In the genomic region with DNA sequence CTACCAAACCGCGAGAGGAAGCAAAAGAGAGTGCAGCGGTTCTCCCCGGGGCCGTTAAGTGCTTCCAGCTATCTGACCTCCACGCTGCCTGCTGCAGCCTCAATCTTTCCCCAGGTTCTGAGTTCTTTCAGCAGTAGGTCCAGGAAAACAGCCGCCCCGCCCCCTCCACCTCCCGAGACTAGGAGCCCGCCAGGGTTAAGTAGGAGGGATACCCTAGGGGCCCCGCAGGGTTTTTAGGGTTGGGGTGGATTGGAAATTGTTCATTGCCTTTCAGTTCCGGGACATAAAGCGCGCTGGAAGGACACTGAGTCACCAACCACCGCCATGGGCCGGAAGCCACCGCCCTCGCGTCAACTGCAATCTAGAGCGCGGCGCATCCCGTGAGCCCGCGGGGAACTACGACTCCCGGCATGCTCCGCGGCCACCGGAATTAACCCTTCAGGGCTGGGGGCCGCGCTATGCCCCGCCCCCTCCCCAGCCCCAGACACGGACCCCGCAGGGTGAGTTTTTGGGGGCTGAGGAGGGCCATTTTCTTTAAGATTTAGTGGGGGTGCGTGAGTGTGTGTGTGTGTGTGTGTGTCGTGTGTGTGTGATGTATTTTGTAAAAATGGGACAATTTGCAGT, we compare ENCODE assay signal across 8 cellular contexts. TPM values are rescaled to one million over a fixed set of nuclear protein-coding genes. Genes with fewer than 3 reads are reported as not detected.
DNase-seq lines count a peak whose midpoint lies in the region; ATAC-seq lines count a peak whose summit lies in the region.

A gene (plus strand): TSS at position 456 of the 624 bp plus-strand sequence. CDS start 1,332 bp downstream, outside the sequence.

- H3K4me3 Mint-ChIP-seq in IgD-negative memory B cell: peak within 1 kb of the TSS; percentile 87 to 97 (median 94)

- H3K27me3 Mint-ChIP-seq in IgD-negative memory B cell: no peaks in the 10 kb centered on the region

- peak; percentile 85 for ATAC-seq in GM21529 (IDR thresholded peaks at IDR 0.05; ENCODE audit: unreplicated experiment)

- no peaks in the 10 kb centered on the region for H3K36me3 Mint-ChIP-seq in IgD-negative memory B cell

- DNase-seq in DMS114 treated with DMSO at 0.1 percent for 48 hours (lab: John Stamatoyannopoulos, UW; ENCODE audit: unreplicated experiment) (peak; percentile 84), OCI-M1 (lab: John Stamatoyannopoulos, UW) (peak; percentile 94), activated T-cell treated with anti-CD3 and anti-CD28 coated beads for 24 hours (ENCODE audit: low read depth) (peak; percentile 91), epithelial cell of prostate (ENCODE audit: low read depth, low spot score) (peak; percentile 46), mucosa of gallbladder (ENCODE audit: low spot score) (peak; percentile 94)
- DNase-seq in stimulated activated CD8-positive, alpha-beta memory T cell treated with anti-CD3 and anti-CD28 coated beads, Interleukin-4, amount 100 ng/mL, for 24 hours (ENCODE audit: low read depth): peak; percentile 93

- H3K9me3 Mint-ChIP-seq in IgD-negative memory B cell: no peaks in the 10 kb centered on the region

- H3K4me1 Mint-ChIP-seq in IgD-negative memory B cell: peaks cover 9 to 26% (median 12%) of the 10 kb centered on the region in 3 donors

- peak within 1 kb of the TSS; percentile 86 for H3K27ac ChIP-seq in epithelial cell of prostate

- H3K27ac Mint-ChIP-seq in IgD-negative memory B cell: peak within 1 kb of the TSS; percentile 87 to 96 (median 91)

RNA-seq across cellular contexts. Expression of the gene that starts here (rescaled TPM):
- polyA plus RNA-seq in IgD-negative memory B cell: 25.2 TPM
- total RNA-seq in mucosa of gallbladder: 53.7 TPM

Comparison
In these comparisons a context has a peak if more than half of its experiments do, and no peak if none do; other contexts are left out.
1. Peak in every context shown above with its lines: DNase-seq, ATAC-seq and H3K27ac ChIP-seq.